34 cellular contexts compared by ENCODE assay signal in genomic region chr1:167312871-167313270, GRCh38.
DNase-seq lines count a peak whose midpoint lies in the region; ATAC-seq and TF ChIP-seq lines count a peak whose summit lies in the region.
"Had no signal": no experiment of that assay in that cellular context is flagged by ENCODE, and none has a peak within 500 bp of the region (broad histone marks: within the 10 kb centered on the region; RNA-seq: fewer than 3 reads in every experiment).

No MANE protein-coding gene starts in this region.

- H3K27ac Mint-ChIP-seq in activated CD8-positive, alpha-beta T cell treated with anti-CD3 and anti-CD28 coated beads for 36 hours = peak overlapping the region; percentile 27
- no peak overlapping the region for H3K27ac Mint-ChIP-seq in activated CD8-positive, alpha-beta T cell treated with anti-CD3 and anti-CD28 coated beads, Interleukin-2, amount 10 ng/mL, durations not matched to agents 7 days and 5 days
- peak overlapping the region; percentile 6 for H3K27ac Mint-ChIP-seq in activated T-helper 17 cell treated with anti-CD3 and anti-CD28 coated beads, Interleukin-2, amount 50 U/mL, for 72 hours
- H3K27ac Mint-ChIP-seq in naive thymus-derived CD4-positive, alpha-beta T cell = peak overlapping the region in 3 of 9 donors; percentile 1 to 62 (median 18)
- H3K27ac Mint-ChIP-seq: activated naive CD4-positive, alpha-beta T cell treated with anti-CD3 and anti-CD28 coated beads, Interleukin-2, amount 50 U/mL, for 24 hours; effector memory CD8-positive, alpha-beta T cell had no signal

- intact Hi-C loops in activated CD8-positive, alpha-beta T cell treated with anti-CD3 and anti-CD28 coated beads for 36 hours (cut with micrococcal nuclease) = no loop called here
- intact Hi-C loops in naive thymus-derived CD4-positive, alpha-beta T cell (cut with micrococcal nuclease) = no loop called here

- DNase-seq in activated CD8-positive, alpha-beta T cell treated with anti-CD3 and anti-CD28 coated beads for 36 hours = no peak
- no peak for DNase-seq in activated CD8-positive, alpha-beta T cell treated with anti-CD3 and anti-CD28 coated beads, Interleukin-2, amount 10 ng/mL, durations not matched to agents 7 days and 5 days
- DNase-seq in ELR (ENCODE audit: low read depth) (peak; percentile 3), foreskin fibroblast (no peak), HAP-1 (ENCODE audit: low spot score in 2 of 2) (no peak)
- DNase-seq in naive thymus-derived CD4-positive, alpha-beta T cell = peak in 2 of 9 donors; percentile 5 to 8
- DNase-seq: activated T-cell treated with anti-CD3 and anti-CD28 coated beads, Interleukin-2, amount 50 U/mL, for 48 hours; AML-193; aorta; CD4-positive, alpha-beta memory T cell; cortex of kidney; effector memory CD8-positive, alpha-beta T cell; erythroblast; GM23248; MG63; midbrain; NCI-H1417; NCI-H2081; NCI-H2227 treated with DMSO at 0.1 percent for 48 hours; NCI-H69; occipital lobe; psoas muscle; SHP77 treated with DMSO at 0.1 percent for 48 hours; stimulated activated CD4-positive, alpha-beta T cell treated with anti-CD3 and anti-CD28 coated beads, Interleukin-12 subunit alpha, Interleukin-12 subunit beta, amount 100 ng/mL, for 4 hours; stimulated activated CD4-positive, alpha-beta T cell treated with anti-CD3 and anti-CD28 coated beads, Interleukin-2, amount 100 ng/mL, for 48 hours; transverse colon had no signal

- CTCF ChIA-PET in activated CD8-positive, alpha-beta T cell treated with anti-CD3 and anti-CD28 coated beads for 36 hours (lab: Charles Lee) = interaction anchor here (1.6 kb wide), 1 partner anchor 9 kb away, joined by 3 read pairs; no protein-coding TSS in a partner anchor
- CTCF ChIA-PET in activated CD8-positive, alpha-beta T cell treated with anti-CD3 and anti-CD28 coated beads, Interleukin-2, amount 10 ng/mL, durations not matched to agents 7 days and 5 days (lab: Charles Lee) = no interaction called here
- CTCF ChIA-PET in naive thymus-derived CD4-positive, alpha-beta T cell (lab: Charles Lee) = interaction anchor here (0.6 kb wide), 1 partner anchor 15 kb away, joined by 3 read pairs; no protein-coding TSS in a partner anchor

- peaks cover 32% of the 10 kb centered on the region for H3K36me3 Mint-ChIP-seq in activated CD8-positive, alpha-beta T cell treated with anti-CD3 and anti-CD28 coated beads for 36 hours (ENCODE audit: low read depth)
- H3K36me3 Mint-ChIP-seq in activated CD8-positive, alpha-beta T cell treated with anti-CD3 and anti-CD28 coated beads, Interleukin-2, amount 10 ng/mL, durations not matched to agents 7 days and 5 days (ENCODE audit: low read depth) = peaks cover 16% of the 10 kb centered on the region
- peaks cover 27% of the 10 kb centered on the region for H3K36me3 Mint-ChIP-seq in activated T-helper 17 cell treated with anti-CD3 and anti-CD28 coated beads, Interleukin-2, amount 50 U/mL, for 72 hours (ENCODE audit: low read depth)
- H3K36me3 Mint-ChIP-seq in naive thymus-derived CD4-positive, alpha-beta T cell = peaks cover 11 to 49% (median 42%) of the 10 kb centered on the region in 5 donors

- H3K27me3 Mint-ChIP-seq in activated CD8-positive, alpha-beta T cell treated with anti-CD3 and anti-CD28 coated beads for 36 hours = no peaks in the 10 kb centered on the region
- no peaks in the 10 kb centered on the region for H3K27me3 Mint-ChIP-seq in activated CD8-positive, alpha-beta T cell treated with anti-CD3 and anti-CD28 coated beads, Interleukin-2, amount 10 ng/mL, durations not matched to agents 7 days and 5 days (ENCODE audit: low read depth)
- H3K27me3 Mint-ChIP-seq in activated T-helper 17 cell treated with anti-CD3 and anti-CD28 coated beads, Interleukin-2, amount 50 U/mL, for 72 hours = no peaks in the 10 kb centered on the region
- H3K27me3 Mint-ChIP-seq in naive thymus-derived CD4-positive, alpha-beta T cell = no peaks in the 10 kb centered on the region
- H3K27me3 Mint-ChIP-seq: activated naive CD4-positive, alpha-beta T cell treated with anti-CD3 and anti-CD28 coated beads, Interleukin-2, amount 50 U/mL, for 24 hours; CD4-positive, alpha-beta memory T cell; effector memory CD8-positive, alpha-beta T cell; naive thymus-derived CD8-positive, alpha-beta T cell had no signal

- H3K27me3 ChIP-seq in naive thymus-derived CD4-positive, alpha-beta T cell (ENCODE audit: control insufficient read depth in 2 of 2, insufficient read depth in 2 of 2, low read length in 2 of 2) = no peaks in the 10 kb centered on the region
- H3K27me3 ChIP-seq in HAP-1 (ENCODE audit: low read depth) = no peaks in the 10 kb centered on the region
- H3K27me3 ChIP-seq: MG63, transverse colon had no signal

- H3K36me3 ChIP-seq in naive thymus-derived CD4-positive, alpha-beta T cell (ENCODE audit: control insufficient read depth in 2 of 3, insufficient read depth in 3 of 3, low read length in 3 of 3) = peaks cover 0 to 4% (median 0%) of the 10 kb centered on the region in 3 experiments
- H3K36me3 ChIP-seq in HAP-1 (replicated peaks) = no peaks in the 10 kb centered on the region; the same call in 1 of the 2 replicates
- H3K36me3 ChIP-seq: MG63, transverse colon had no signal

- peaks cover 12% of the 10 kb centered on the region for H3K4me1 Mint-ChIP-seq in activated CD8-positive, alpha-beta T cell treated with anti-CD3 and anti-CD28 coated beads for 36 hours (ENCODE audit: low read depth)
- H3K4me1 Mint-ChIP-seq in activated CD8-positive, alpha-beta T cell treated with anti-CD3 and anti-CD28 coated beads, Interleukin-2, amount 10 ng/mL, durations not matched to agents 7 days and 5 days (ENCODE audit: low read depth) = peaks cover 11% of the 10 kb centered on the region
- peaks cover 6% of the 10 kb centered on the region for H3K4me1 Mint-ChIP-seq in activated T-helper 17 cell treated with anti-CD3 and anti-CD28 coated beads, Interleukin-2, amount 50 U/mL, for 72 hours
- peaks cover 6 to 32% (median 18%) of the 10 kb centered on the region in 7 donors for H3K4me1 Mint-ChIP-seq in naive thymus-derived CD4-positive, alpha-beta T cell

- H3K9me3 ChIP-seq in naive thymus-derived CD4-positive, alpha-beta T cell (ENCODE audit: control insufficient read depth in 2 of 3, low read length in 3 of 3) = peaks cover 0 to 11% (median 0%) of the 10 kb centered on the region in 3 experiments
- 0 out of 2 replicates have a peak, but pooled peaks cover 3% of the 10 kb centered on the region for H3K9me3 ChIP-seq in HAP-1
- H3K9me3 ChIP-seq: transverse colon had no signal

- in situ Hi-C loops in HAP-1 (cut with MboI; ENCODE audit: low sequenced_read_pairs) = no loop called here

- H3K27ac ChIP-seq in naive thymus-derived CD4-positive, alpha-beta T cell (ENCODE audit: low read depth, low read length) = no peak overlapping the region
- H3K27ac ChIP-seq: A549, GM23248, psoas muscle, transverse colon had no signal

- H3K4me3 ChIP-seq in naive thymus-derived CD4-positive, alpha-beta T cell (ENCODE audit: low read length) = no peak overlapping the region
- H3K4me3 ChIP-seq in foreskin fibroblast (ENCODE audit: low read depth in 1 of 2, low read length in 2 of 2) (no peak overlapping the region), HAP-1 (no peak overlapping the region)
- H3K4me3 ChIP-seq: A549, GM23248, K562, MG63, psoas muscle, transverse colon had no signal

- H3K9me3 Mint-ChIP-seq in activated CD8-positive, alpha-beta T cell treated with anti-CD3 and anti-CD28 coated beads for 36 hours = peaks cover 16% of the 10 kb centered on the region
- peaks cover 16% of the 10 kb centered on the region for H3K9me3 Mint-ChIP-seq in activated CD8-positive, alpha-beta T cell treated with anti-CD3 and anti-CD28 coated beads, Interleukin-2, amount 10 ng/mL, durations not matched to agents 7 days and 5 days (ENCODE audit: insufficient read depth)
- peaks cover 15% of the 10 kb centered on the region for H3K9me3 Mint-ChIP-seq in activated T-helper 17 cell treated with anti-CD3 and anti-CD28 coated beads, Interleukin-2, amount 50 U/mL, for 72 hours
- peaks cover 4 to 49% (median 22%) of the 10 kb centered on the region in 11 donors for H3K9me3 Mint-ChIP-seq in naive thymus-derived CD4-positive, alpha-beta T cell

- TF ChIP-seq CTCF in activated CD8-positive, alpha-beta T cell treated with anti-CD3 and anti-CD28 coated beads for 36 hours (IDR thresholded peaks at IDR 0.05) = no peak
- TF ChIP-seq CTCF in foreskin fibroblast (IDR thresholded peaks at IDR 0.05; ENCODE audit: low read depth, low read length) = no peak

- no peak overlapping the region for H3K4me3 Mint-ChIP-seq in activated CD8-positive, alpha-beta T cell treated with anti-CD3 and anti-CD28 coated beads for 36 hours
- H3K4me3 Mint-ChIP-seq in activated CD8-positive, alpha-beta T cell treated with anti-CD3 and anti-CD28 coated beads, Interleukin-2, amount 10 ng/mL, durations not matched to agents 7 days and 5 days = no peak overlapping the region
- H3K4me3 Mint-ChIP-seq in activated T-helper 17 cell treated with anti-CD3 and anti-CD28 coated beads, Interleukin-2, amount 50 U/mL, for 72 hours = no peak overlapping the region
- H3K4me3 Mint-ChIP-seq in naive thymus-derived CD4-positive, alpha-beta T cell = peak overlapping the region in 1 of 10 donors; percentile 4
- H3K4me3 Mint-ChIP-seq: activated naive CD4-positive, alpha-beta T cell treated with anti-CD3 and anti-CD28 coated beads, Interleukin-2, amount 50 U/mL, for 24 hours; CD4-positive, alpha-beta memory T cell; effector memory CD8-positive, alpha-beta T cell; naive thymus-derived CD8-positive, alpha-beta T cell had no signal

- POLR2A ChIA-PET in activated CD8-positive, alpha-beta T cell treated with anti-CD3 and anti-CD28 coated beads for 36 hours (lab: Charles Lee) = no interaction called here
- POLR2A ChIA-PET in activated CD8-positive, alpha-beta T cell treated with anti-CD3 and anti-CD28 coated beads, Interleukin-2, amount 10 ng/mL, durations not matched to agents 7 days and 5 days (lab: Charles Lee) = no interaction called here
- POLR2A ChIA-PET in naive thymus-derived CD4-positive, alpha-beta T cell (lab: Charles Lee) = interaction anchor here (0.7 kb wide), 1 partner anchor 29 kb away, joined by 4 read pairs; no protein-coding TSS in a partner anchor

- peak; percentile 89 for ATAC-seq in activated CD8-positive, alpha-beta T cell treated with anti-CD3 and anti-CD28 coated beads for 36 hours
- ATAC-seq in activated CD8-positive, alpha-beta T cell treated with anti-CD3 and anti-CD28 coated beads, Interleukin-2, amount 10 ng/mL, durations not matched to agents 7 days and 5 days = no peak
- peak; percentile 99 for ATAC-seq in activated T-helper 17 cell treated with anti-CD3 and anti-CD28 coated beads, Interleukin-2, amount 50 U/mL, for 72 hours (replicated peaks)
- ATAC-seq in naive thymus-derived CD4-positive, alpha-beta T cell = peak; percentile 27
- ATAC-seq in HG02571 (IDR thresholded peaks at IDR 0.05; ENCODE audit: unreplicated experiment) = no peak
- ATAC-seq: A549; effector memory CD8-positive, alpha-beta T cell; K562; Panc1; psoas muscle; sciatic nerve had no signal

- H3K4me1 ChIP-seq in naive thymus-derived CD4-positive, alpha-beta T cell (ENCODE audit: control insufficient read depth in 2 of 2, insufficient read depth in 2 of 2, low read length in 2 of 2) = peaks cover 0 to 2% of the 10 kb centered on the region in 2 donors
- peaks cover 16% of the 10 kb centered on the region for H3K4me1 ChIP-seq in HAP-1
- H3K4me1 ChIP-seq: psoas muscle, transverse colon had no signal

Comparison
In these comparisons a context has a peak if more than half of its experiments do, and no peak if none do; other contexts are left out.
1. ATAC-seq: peak in activated CD8-positive, alpha-beta T cell treated with anti-CD3 and anti-CD28 coated beads for 36 hours (single experiment), activated T-helper 17 cell treated with anti-CD3 and anti-CD28 coated beads, Interleukin-2, amount 50 U/mL, for 72 hours (single experiment) and naive thymus-derived CD4-positive, alpha-beta T cell (single experiment); none in activated CD8-positive, alpha-beta T cell treated with anti-CD3 and anti-CD28 coated beads, Interleukin-2, amount 10 ng/mL, durations not matched to agents 7 days and 5 days (single experiment) and HG02571 (single experiment).